ENCODE assay signal across 1 cellular context in the genomic region with DNA sequence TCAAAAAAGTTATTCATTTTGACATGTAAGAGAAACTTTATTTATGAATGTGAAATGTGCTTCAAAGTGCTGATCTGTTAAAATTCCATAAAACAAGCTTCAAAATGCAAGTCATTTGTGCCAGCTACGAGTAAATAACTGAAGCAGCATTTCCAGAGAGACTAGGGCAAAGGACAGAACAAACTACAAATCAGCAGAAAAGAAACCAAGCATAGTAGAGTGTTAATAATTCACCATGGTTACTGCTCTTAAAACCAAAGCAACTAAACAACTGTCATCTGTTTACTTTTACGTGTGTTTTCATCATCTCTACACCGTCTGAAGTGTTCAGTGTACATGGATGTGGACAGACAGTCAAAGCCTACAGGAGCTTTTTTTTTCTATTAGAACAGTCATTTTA.
A peak's percentile ranks its signal among the peaks of the same experiment; 100 is the strongest.
TF ChIP-seq lines count a peak whose summit lies in the region.

No MANE protein-coding gene starts in this region.

TF ChIP-seq in K562, 482 proteins besides CTCF, POLR2A, EP300 and RAD21:
- peak; percentile 44; the same call in 1 of the 2 replicates for TF ChIP-seq C11orf30 (IDR thresholded peaks at IDR 0.05; ENCODE audit: low read depth)
- TF ChIP-seq RB1 (IDR thresholded peaks at IDR 0.05; ENCODE audit: low read depth): no peak
- TF ChIP-seq ZNF316 (IDR thresholded peaks at IDR 0.05): peak; percentile 75
